10 cellular contexts compared by ENCODE assay signal in the genomic region with DNA sequence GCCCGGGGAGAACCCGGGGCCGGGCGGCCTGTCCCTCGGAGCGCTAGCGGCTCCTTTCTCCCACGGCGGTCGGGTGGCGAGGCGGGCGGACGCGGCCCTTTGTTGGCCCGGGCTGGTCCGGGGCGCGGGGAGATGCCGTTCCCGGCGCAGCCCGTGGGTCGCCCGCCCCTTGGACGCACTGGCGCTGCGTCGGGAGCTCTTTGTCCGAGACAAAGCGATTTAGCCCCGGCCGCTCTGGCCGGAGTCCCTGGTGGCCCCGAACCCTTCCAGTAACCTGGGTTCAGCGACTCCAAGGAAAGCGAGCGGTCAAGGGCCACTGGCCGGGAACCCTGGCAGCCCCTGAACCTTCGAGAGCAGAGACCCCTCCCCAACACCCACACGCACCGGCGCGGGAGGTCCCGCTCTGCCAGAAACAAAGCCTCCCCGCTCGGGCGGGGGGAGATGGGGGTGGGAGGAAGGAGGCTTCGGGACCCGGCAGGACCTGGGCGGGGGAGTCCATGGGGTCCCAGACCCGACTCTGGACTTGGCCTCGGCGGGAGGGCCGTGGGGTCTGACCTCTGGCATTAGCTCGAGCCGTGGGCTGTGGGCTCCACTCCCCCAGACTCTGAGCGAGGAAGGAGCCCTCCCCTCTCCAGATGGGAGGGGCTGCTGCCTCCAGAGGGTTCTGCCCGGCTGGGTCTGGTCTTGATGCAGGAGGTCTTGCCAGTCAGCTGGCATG. TPM values are rescaled to one million over a fixed set of nuclear protein-coding genes. Genes with fewer than 3 reads are reported as not detected.
A peak's percentile ranks its signal among the peaks of the same experiment; 100 is the strongest.
DNase-seq lines count a peak whose midpoint lies in the region; ATAC-seq and TF ChIP-seq lines count a peak whose summit lies in the region.
"Had no signal": no experiment of that assay in that cellular context is flagged by ENCODE, and none has a peak within 500 bp of the region (broad histone marks: within the 10 kb centered on the region; RNA-seq: fewer than 3 reads in every experiment).

No MANE protein-coding gene starts in this region.

- no peaks in the 10 kb centered on the region for H3K36me3 ChIP-seq in breast epithelium
- H3K36me3 ChIP-seq in brain microvascular endothelial cell (replicated peaks) = no peaks in the 10 kb centered on the region
- H3K36me3 ChIP-seq in left lung = no peaks in the 10 kb centered on the region
- no peaks in the 10 kb centered on the region for H3K36me3 ChIP-seq in upper lobe of left lung

- 5 to 9% methylated on average over 4 to 7 of the region's 59 CpGs for WGBS in upper lobe of left lung, 2 donors

- in situ Hi-C loops in brain microvascular endothelial cell (cut with HindIII; ENCODE audit: low pct_ligation_motif_present, low sequenced_read_pairs) = no loop called here

- H3K4me1 Mint-ChIP-seq in MCF 10A (ENCODE audit: insufficient read depth, unreplicated experiment) = no peaks in the 10 kb centered on the region

- ATAC-seq in left lung (no peak), upper lobe of left lung (ENCODE audit: low FRiP score in 2 of 2) (peak in 1 of 2 donors; percentile 24), GM19452 (IDR thresholded peaks at IDR 0.05; ENCODE audit: unreplicated experiment) (no peak)
- ATAC-seq in activated CD4-positive, CD25-positive, alpha-beta regulatory T cell treated with anti-CD3 and anti-CD28 coated beads, Interleukin-2, amount 50 U/mL, for 24 hours = no peak

- no peak for TF ChIP-seq POLR2A in breast epithelium (IDR thresholded peaks at IDR 0.05)
- TF ChIP-seq POLR2A in upper lobe of left lung (IDR thresholded peaks at IDR 0.05) = no peak

- TF ChIP-seq EP300 in upper lobe of left lung (IDR thresholded peaks at IDR 0.05) = no peak

- no peaks in the 10 kb centered on the region for H3K9me3 Mint-ChIP-seq in MCF 10A (ENCODE audit: unreplicated experiment)

- DNase-seq in breast epithelium (ENCODE audit: low spot score in 2 of 2) (no peak), MCF 10A (ENCODE audit: unreplicated experiment) (no peak), brain microvascular endothelial cell (no peak), left lung (peak in 1 of 2 donors; percentile 69), upper lobe of left lung (peak in 1 of 2 donors; percentile 87)
- DNase-seq in stimulated activated CD4-positive, alpha-beta T cell treated with anti-CD3 and anti-CD28 coated beads, Interleukin-12 subunit alpha, Interleukin-12 subunit beta, amount 100 ng/mL, for 4 hours = no peak
- DNase-seq: activated T-cell treated with anti-CD3 and anti-CD28 coated beads for 4 hours, NCI-H2081 had no signal

- intact Hi-C loops in breast epithelium (cut with DNase I; ENCODE audit: low total_unique reads) = no loop called here
- intact Hi-C loops in MCF 10A (cut with micrococcal nuclease) = no loop called here
- intact Hi-C loops in left lung (cut with DNase I) = no loop called here

- BruUV-seq in MCF 10A (replicated peaks; lab: Mats Ljungman, UMichigan) = no TSS peak

- CTCF ChIA-PET in MCF 10A (lab: Yijun Ruan, JAX) = no interaction called here

- no peak overlapping the region for H3K4me3 Mint-ChIP-seq in MCF 10A (ENCODE audit: unreplicated experiment)

- POLR2A ChIA-PET in MCF 10A (lab: Yijun Ruan, JAX) = no interaction called here

- H3K27ac ChIP-seq in breast epithelium (no peak overlapping the region), brain microvascular endothelial cell (no peak overlapping the region), left lung (no peak overlapping the region), upper lobe of left lung (no peak overlapping the region)

- H3K27me3 ChIP-seq in breast epithelium (peaks cover 19 to 37% of the 10 kb centered on the region in 2 donors), brain microvascular endothelial cell (replicated peaks) (peaks cover 46% of the 10 kb centered on the region), left lung (peaks cover 38 to 80% of the 10 kb centered on the region in 2 donors), upper lobe of left lung (peaks cover 0 to 46% (median 35%) of the 10 kb centered on the region in 4 donors)

- peaks cover 27% of the 10 kb centered on the region for H3K27me3 Mint-ChIP-seq in MCF 10A (ENCODE audit: insufficient read depth, unreplicated experiment)

- H3K27ac Mint-ChIP-seq in MCF 10A (ENCODE audit: low read depth, unreplicated experiment) = no peak overlapping the region

- TF ChIP-seq CTCF in breast epithelium (IDR thresholded peaks at IDR 0.05) = no peak
- no peak for TF ChIP-seq CTCF in MCF 10A (IDR thresholded peaks at IDR 0.05; ENCODE audit: unreplicated experiment)
- no peak for TF ChIP-seq CTCF in brain microvascular endothelial cell (IDR thresholded peaks at IDR 0.05; ENCODE audit: low read depth, low read length, missing control alignments)
- no peak for TF ChIP-seq CTCF in left lung (IDR thresholded peaks at IDR 0.05)
- TF ChIP-seq CTCF in upper lobe of left lung (IDR thresholded peaks at IDR 0.05) = no peak

- H3K4me1 ChIP-seq in breast epithelium (peaks cover 3 to 14% of the 10 kb centered on the region in 2 donors), left lung (peaks cover 4 to 23% of the 10 kb centered on the region in 2 donors), upper lobe of left lung (peaks cover 21 to 28% (median 24%) of the 10 kb centered on the region in 4 donors)

- H3K4me3 ChIP-seq in breast epithelium = peak overlapping the region; percentile 35 to 69 (median 49)
- peak overlapping the region; percentile 50 for H3K4me3 ChIP-seq in brain microvascular endothelial cell (ENCODE audit: low read depth, low read length)
- H3K4me3 ChIP-seq in left lung = peak overlapping the region; percentile 17 to 34
- H3K4me3 ChIP-seq in upper lobe of left lung = peak overlapping the region in 3 of 4 donors; percentile 30 to 51 (median 38)

- H3K9me3 ChIP-seq in breast epithelium (no peaks in the 10 kb centered on the region), left lung (no peaks in the 10 kb centered on the region), upper lobe of left lung (no peaks in the 10 kb centered on the region)

- H3K36me3 Mint-ChIP-seq in MCF 10A (ENCODE audit: insufficient read depth, unreplicated experiment) = no peaks in the 10 kb centered on the region

RNA-seq across cellular contexts. Expression of a gene that starts 0.8 kb away (rescaled TPM):
- total RNA-seq in breast epithelium = 1 to 10 TPM; 1.9 to 2.3 (median 2.1) TPM
- 0.21 TPM in 1 of 2 replicates, not detected in the other for total RNA-seq in MCF 10A (2022)
- total RNA-seq in left lung = 1 to 10 TPM; 1.3 to 3.1 TPM
- 1 to 10 TPM in 2 of 6 donors, under 1 TPM in 3, not detected in 1; 0.11 to 2.2 (median 0.79) TPM for total RNA-seq in upper lobe of left lung
